1 cellular context compared by ENCODE assay signal in genomic region chr15:75204340-75205063, GRCh38.
A peak's percentile ranks its signal among the peaks of the same experiment; 100 is the strongest.
TF ChIP-seq lines count a peak whose summit lies in the region.

No MANE protein-coding gene starts in this region.

TF ChIP-seq in HepG2, 621 proteins besides CTCF, POLR2A, EP300 and RAD21 (continued from another document and continues in another):
- TF ChIP-seq ZNF646 (CRISPR knock-in tag; IDR thresholded peaks at IDR 0.05) (no peak), PHF20 (CRISPR knock-in tag; IDR thresholded peaks at IDR 0.05) (no peak), SKIL (CRISPR knock-in tag; IDR thresholded peaks at IDR 0.05; ENCODE audit: borderline replicate concordance) (no peak), ZNF275 (CRISPR knock-in tag; IDR thresholded peaks at IDR 0.05; ENCODE audit: borderline replicate concordance) (no peak), ZNF724P (CRISPR knock-in tag; IDR thresholded peaks at IDR 0.05; ENCODE audit: borderline replicate concordance) (peak; percentile 47; the same call in 1 of the 2 replicates), PHB2 (IDR thresholded peaks at IDR 0.05; ENCODE audit: partially characterized antibody) (no peak), FIP1L1 (IDR thresholded peaks at IDR 0.05; ENCODE audit: borderline replicate concordance, insufficient read depth, low read depth, low read length) (no peak), CREB1 (IDR thresholded peaks at IDR 0.05) (no peak), CREB1 (CRISPR knock-in tag; IDR thresholded peaks at IDR 0.05) (no peak), ZMYM3 (CRISPR knock-in tag; IDR thresholded peaks at IDR 0.05) (peak; percentile 58; the same call in 1 of the 2 replicates), MED13 (CRISPR knock-in tag; IDR thresholded peaks at IDR 0.05) (no peak), HOXA5 (CRISPR knock-in tag; IDR thresholded peaks at IDR 0.05) (peak; percentile 64; the same call in 1 of the 2 replicates), PRDM4 (CRISPR knock-in tag; IDR thresholded peaks at IDR 0.05; ENCODE audit: borderline replicate concordance) (no peak), CBFB (CRISPR knock-in tag; IDR thresholded peaks at IDR 0.05) (peak; percentile 52), SNRNP70 (IDR thresholded peaks at IDR 0.05; ENCODE audit: low read depth, low read length) (no peak), PCBP1 (IDR thresholded peaks at IDR 0.05; ENCODE audit: borderline replicate concordance, low read depth, low read length) (no peak), ZBTB39 (CRISPR knock-in tag; IDR thresholded peaks at IDR 0.05) (no peak), ZNF749 (CRISPR knock-in tag; IDR thresholded peaks at IDR 0.05; ENCODE audit: borderline replicate concordance) (no peak), ZNF260 (CRISPR knock-in tag; IDR thresholded peaks at IDR 0.05; ENCODE audit: borderline replicate concordance, low read depth) (no peak), DNMT1 (CRISPR knock-in tag; IDR thresholded peaks at IDR 0.05) (no peak), NR2F2 (IDR thresholded peaks at IDR 0.05; ENCODE audit: borderline replicate concordance, low read depth) (no peak), ZFP1 (CRISPR knock-in tag; IDR thresholded peaks at IDR 0.05) (no peak), RORA (CRISPR knock-in tag; IDR thresholded peaks at IDR 0.05) (no peak), SP4 (CRISPR knock-in tag; IDR thresholded peaks at IDR 0.05) (peak; percentile 82), NR2C2 (CRISPR knock-in tag; IDR thresholded peaks at IDR 0.05; ENCODE audit: borderline replicate concordance) (no peak), MXD1 (CRISPR knock-in tag; IDR thresholded peaks at IDR 0.05) (0 out of 2 replicates have a peak, but pooled peaks have one; percentile 40), ATF2 (CRISPR knock-in tag; IDR thresholded peaks at IDR 0.05) (no peak), ZSCAN20 (CRISPR knock-in tag; IDR thresholded peaks at IDR 0.05; ENCODE audit: borderline replicate concordance) (no peak), ZNF121 (CRISPR knock-in tag; IDR thresholded peaks at IDR 0.05) (peak; percentile 31; the same call in 1 of the 2 replicates), KAT7 (CRISPR knock-in tag; IDR thresholded peaks at IDR 0.05; ENCODE audit: borderline replicate concordance) (no peak), KDM1A (CRISPR knock-in tag; IDR thresholded peaks at IDR 0.05) (no peak), ZNF276 (CRISPR knock-in tag; IDR thresholded peaks at IDR 0.05; ENCODE audit: low read depth) (no peak), ZNF496 (CRISPR knock-in tag; IDR thresholded peaks at IDR 0.05; ENCODE audit: insufficient replicate concordance) (no peak), ZUFSP (CRISPR knock-in tag; IDR thresholded peaks at IDR 0.05; ENCODE audit: borderline replicate concordance) (no peak), HMG20A (CRISPR knock-in tag; IDR thresholded peaks at IDR 0.05; ENCODE audit: borderline replicate concordance) (no peak), ESRRA (CRISPR knock-in tag; IDR thresholded peaks at IDR 0.05; ENCODE audit: low read depth) (0 out of 2 replicates have a peak, but pooled peaks have one; percentile 41), ZSCAN21 (CRISPR knock-in tag; IDR thresholded peaks at IDR 0.05; ENCODE audit: borderline replicate concordance) (no peak; the same call in 1 of the 2 replicates), DRAP1 (CRISPR knock-in tag; IDR thresholded peaks at IDR 0.05) (peak; percentile 63), NCOA2 (CRISPR knock-in tag; IDR thresholded peaks at IDR 0.05) (0 out of 2 replicates have a peak, but pooled peaks have one; percentile 38), ELF3 (CRISPR knock-in tag; IDR thresholded peaks at IDR 0.05) (peak; percentile 26; the same call in 1 of the 2 replicates), FOSL1 (CRISPR knock-in tag; IDR thresholded peaks at IDR 0.05; ENCODE audit: borderline replicate concordance) (no peak)
